ENCODE assay signal across 21 cellular contexts in the genomic region with DNA sequence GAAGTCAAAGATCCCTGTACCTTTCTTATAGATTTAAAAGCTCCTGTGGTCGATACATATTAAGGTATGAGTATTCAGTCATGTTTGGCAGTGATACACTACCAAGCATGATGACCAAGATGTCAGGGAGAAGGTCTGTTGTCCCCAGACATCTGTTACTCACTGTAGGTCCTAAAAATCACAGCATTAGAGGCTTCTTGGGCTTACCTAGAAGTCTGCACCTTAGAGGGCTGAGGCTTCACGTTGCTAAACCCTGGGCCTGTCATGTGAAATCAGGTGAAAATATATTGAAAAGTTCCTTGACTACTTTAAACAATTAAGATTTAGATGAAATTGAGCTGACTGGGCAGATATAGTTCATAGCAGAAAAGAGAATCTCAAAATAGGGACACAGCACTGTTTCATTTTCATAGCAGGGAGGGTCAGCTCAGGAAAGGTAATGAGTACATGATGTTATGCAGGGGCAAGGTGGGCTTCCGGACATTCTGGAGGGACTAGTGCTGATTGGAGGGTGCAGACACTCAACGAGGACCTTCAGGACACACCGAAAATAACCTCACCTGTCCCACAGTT.
"Had no signal": no experiment of that assay in that cellular context is flagged by ENCODE, and none has a peak within 500 bp of the region (broad histone marks: within the 10 kb centered on the region; RNA-seq: fewer than 3 reads in every experiment).

No MANE protein-coding gene starts in this region.

- DNase-seq: activated CD4-positive, alpha-beta T cell treated with anti-CD3 and anti-CD28 coated beads for 48 hours; activated gamma-delta T cell treated with Interleukin-2 at 50 U/mL for 16 hours; activated T-cell treated with anti-CD3 and anti-CD28 coated beads, Interleukin-2, amount 50 U/mL, for 4 hours; anterior cingulate cortex; colonic mucosa; dorsolateral prefrontal cortex; effector memory CD4-positive, alpha-beta T cell; left lung; nephron progenitor cell; ovary; sigmoid colon; small intestine; stimulated activated CD4-positive, alpha-beta T cell treated with anti-CD3 and anti-CD28 coated beads, Interleukin-4, amount 100 ng/mL, for 24 hours; stimulated activated naive CD8-positive, alpha-beta T cell treated with anti-CD3 and anti-CD28 coated beads, Interleukin-15, amount 100 ng/mL, for 72 hours; substantia nigra; upper lobe of left lung had no signal

- ATAC-seq: activated T-cell treated with anti-CD3 and anti-CD28 coated beads, Interleukin-2, amount 50 U/mL, for 4 hours; activated T-helper 17 cell treated with anti-CD3 and anti-CD28 coated beads, Interleukin-2, amount 50 U/mL, for 72 hours; left lung; stimulated activated memory B cell treated with anti-CD40 and anti-IgM and Interleukin-4, amounts not matched to agents 10 μg/mL and 1 μg/mL and 100 μg/mL, for 72 hours; stimulated activated naive CD8-positive, alpha-beta T cell treated with anti-CD3 and anti-CD28 coated beads, Interleukin-15, amount 100 ng/mL, for 72 hours had no signal

- H3K27ac ChIP-seq: colonic mucosa, left lung, ovary, sigmoid colon, upper lobe of left lung had no signal

- H3K36me3 ChIP-seq: colonic mucosa, ovary had no signal

- H3K27me3 Mint-ChIP-seq: activated naive CD4-positive, alpha-beta T cell treated with anti-CD3 and anti-CD28 coated beads, Interleukin-2, amount 50 U/mL, for 24 hours; activated T-helper 17 cell treated with anti-CD3 and anti-CD28 coated beads, Interleukin-2, amount 50 U/mL, for 72 hours; progenitor cell of endocrine pancreas; stimulated activated naive CD8-positive, alpha-beta T cell treated with anti-CD3 and anti-CD28 coated beads, Interleukin-15, amount 100 ng/mL, for 72 hours had no signal

- H3K27me3 ChIP-seq: colonic mucosa, dorsolateral prefrontal cortex, left lung, ovary, sigmoid colon, upper lobe of left lung had no signal

- H3K4me1 ChIP-seq: colonic mucosa had no signal

- H3K4me3 ChIP-seq: colonic mucosa, left lung, lung, ovary, sigmoid colon, upper lobe of left lung had no signal

- H3K4me1 Mint-ChIP-seq: stimulated activated memory B cell treated with anti-CD40 and anti-IgM and Interleukin-4, amounts not matched to agents 10 μg/mL and 1 μg/mL and 100 μg/mL, for 72 hours had no signal

- H3K4me3 Mint-ChIP-seq: activated naive CD4-positive, alpha-beta T cell treated with anti-CD3 and anti-CD28 coated beads, Interleukin-2, amount 50 U/mL, for 24 hours; activated T-helper 17 cell treated with anti-CD3 and anti-CD28 coated beads, Interleukin-2, amount 50 U/mL, for 72 hours; nephron progenitor cell; stimulated activated memory B cell treated with anti-CD40 and anti-IgM and Interleukin-4, amounts not matched to agents 10 μg/mL and 1 μg/mL and 100 μg/mL, for 72 hours had no signal

- H3K36me3 Mint-ChIP-seq: stimulated activated memory B cell treated with anti-CD40 and anti-IgM and Interleukin-4, amounts not matched to agents 10 μg/mL and 1 μg/mL and 100 μg/mL, for 72 hours had no signal

- H3K27ac Mint-ChIP-seq: activated naive CD4-positive, alpha-beta T cell treated with anti-CD3 and anti-CD28 coated beads, Interleukin-2, amount 50 U/mL, for 24 hours; activated T-helper 17 cell treated with anti-CD3 and anti-CD28 coated beads, Interleukin-2, amount 50 U/mL, for 72 hours; nephron progenitor cell; progenitor cell of endocrine pancreas; stimulated activated memory B cell treated with anti-CD40 and anti-IgM and Interleukin-4, amounts not matched to agents 10 μg/mL and 1 μg/mL and 100 μg/mL, for 72 hours had no signal

- H3K9me3 Mint-ChIP-seq: activated naive CD4-positive, alpha-beta T cell treated with anti-CD3 and anti-CD28 coated beads, Interleukin-2, amount 50 U/mL, for 24 hours; activated T-cell treated with anti-CD3 and anti-CD28 coated beads, Interleukin-2, amount 50 U/mL, for 4 hours; activated T-helper 17 cell treated with anti-CD3 and anti-CD28 coated beads, Interleukin-2, amount 50 U/mL, for 72 hours; stimulated activated memory B cell treated with anti-CD40 and anti-IgM and Interleukin-4, amounts not matched to agents 10 μg/mL and 1 μg/mL and 100 μg/mL, for 72 hours; stimulated activated naive CD8-positive, alpha-beta T cell treated with anti-CD3 and anti-CD28 coated beads, Interleukin-15, amount 100 ng/mL, for 72 hours had no signal

- H3K9me3 ChIP-seq: colonic mucosa, left lung, ovary, sigmoid colon, upper lobe of left lung had no signal
